In the genomic region with DNA sequence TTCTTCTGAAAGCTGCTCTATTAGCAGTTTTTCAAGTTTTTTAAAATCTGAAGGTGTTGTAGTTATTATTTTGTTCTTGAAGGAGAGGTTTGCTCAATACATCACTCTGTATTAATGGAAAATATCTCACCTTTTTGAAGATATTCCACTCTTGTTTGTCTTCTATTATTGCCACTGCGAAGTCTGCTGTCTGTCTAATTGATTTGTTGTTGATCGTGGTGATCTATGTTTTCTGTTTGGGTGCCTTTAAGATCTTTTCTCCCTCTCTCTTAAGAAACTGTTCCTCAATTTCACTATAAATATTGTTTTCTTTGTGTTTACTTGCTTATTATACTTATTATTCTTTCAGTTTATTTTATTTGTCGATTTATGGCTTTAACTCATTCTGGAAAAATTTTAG, we compare ENCODE assay signal across 24 cellular contexts.
"Had no signal": no experiment of that assay in that cellular context is flagged by ENCODE, and none has a peak within 500 bp of the region (broad histone marks: within the 10 kb centered on the region; RNA-seq: fewer than 3 reads in every experiment).

No MANE protein-coding gene starts in this region.

- H3K36me3 Mint-ChIP-seq: mesothelial cell of epicardium had no signal

- DNase-seq: dermis blood vessel endothelial cell; dorsolateral prefrontal cortex; effector CD4-positive, alpha-beta T cell; effector memory CD4-positive, alpha-beta T cell; erythroblast; esophagus squamous epithelium; foreskin fibroblast; foreskin melanocyte; gastrocnemius medialis; glutamatergic neuron; head of caudate nucleus; heart right ventricle; hippocampal formation; left cardiac atrium; left lung; left ventricle myocardium superior; lower lobe of right lung; mesenchymal stem cell; mucosa of descending colon; naive B cell had no signal

- H3K4me1 ChIP-seq: esophagus squamous epithelium, gastrocnemius medialis, left lung, lower lobe of right lung had no signal

- H3K36me3 ChIP-seq: esophagus squamous epithelium, gastrocnemius medialis, heart right ventricle, left lung, lower lobe of right lung had no signal

- H3K4me3 ChIP-seq: coronary artery, dorsolateral prefrontal cortex, esophagus squamous epithelium, gastrocnemius medialis, heart right ventricle, left lung, lower lobe of right lung, mucosa of descending colon had no signal

- H3K27ac Mint-ChIP-seq: mesothelial cell of epicardium, naive B cell had no signal

- H3K27me3 ChIP-seq: gastrocnemius medialis, left lung had no signal

- H3K27ac ChIP-seq: coronary artery, dorsolateral prefrontal cortex, epithelial cell of prostate, esophagus squamous epithelium, gastrocnemius medialis, heart right ventricle, left lung, lower lobe of right lung had no signal

- H3K4me1 Mint-ChIP-seq: mesothelial cell of epicardium, naive B cell had no signal

- H3K4me3 Mint-ChIP-seq: mesothelial cell of epicardium, naive B cell had no signal

- ATAC-seq: esophagus mucosa, gastrocnemius medialis, heart right ventricle, left cardiac atrium, left lung, left ventricle myocardium superior, lower lobe of right lung, mucosa of descending colon had no signal

- H3K9me3 ChIP-seq: gastrocnemius medialis, left lung, lower lobe of right lung, mucosa of descending colon had no signal
